Comparison of ENCODE assay signal across 8 cellular contexts in genomic region chr19:12939908-12940533, GRCh38. TPM values are rescaled to one million over a fixed set of nuclear protein-coding genes. Genes with fewer than 3 reads are reported as not detected.
DNase-seq lines count a peak whose midpoint lies in the region; ATAC-seq, FAIRE-seq and TF ChIP-seq lines count a peak whose summit lies in the region.

No MANE protein-coding gene starts in this region.

- no peak for TF ChIP-seq CTCF in lower leg skin (IDR thresholded peaks at IDR 0.05)

- H3K9me3 Mint-ChIP-seq in activated CD4-positive, alpha-beta T cell treated with anti-CD3 and anti-CD28 coated beads for 36 hours (ENCODE audit: low read depth) = no peaks in the 10 kb centered on the region
- no peaks in the 10 kb centered on the region for H3K9me3 Mint-ChIP-seq in activated naive CD8-positive, alpha-beta T cell (ENCODE audit: low read depth)
- H3K9me3 Mint-ChIP-seq in immature natural killer cell = no peaks in the 10 kb centered on the region

- DNase-seq in activated CD4-positive, alpha-beta T cell treated with anti-CD3 and anti-CD28 coated beads for 36 hours = no peak
- DNase-seq in activated CD4-positive, alpha-beta T cell treated with anti-CD3 and anti-CD28 coated beads, Interleukin-2, amount 50 U/mL, for 4 hours = no peak
- no peak for DNase-seq in immature natural killer cell
- DNase-seq in HPDE6-E6E7 (ENCODE audit: extremely low spot score) = no peak
- DNase-seq in frontal cortex (ENCODE audit: low spot score in 2 of 2) = no peak
- DNase-seq in lower leg skin (ENCODE audit: low spot score in 2 of 2) = no peak

- POLR2A ChIA-PET in activated CD4-positive, alpha-beta T cell treated with anti-CD3 and anti-CD28 coated beads for 36 hours (lab: Charles Lee) = no interaction called here

- peaks cover 67% of the 10 kb centered on the region for H3K4me1 Mint-ChIP-seq in activated CD4-positive, alpha-beta T cell treated with anti-CD3 and anti-CD28 coated beads for 36 hours
- H3K4me1 Mint-ChIP-seq in activated naive CD8-positive, alpha-beta T cell (ENCODE audit: low read depth) = peaks cover 56% of the 10 kb centered on the region
- peaks cover 52 to 60% of the 10 kb centered on the region in 2 donors for H3K4me1 Mint-ChIP-seq in immature natural killer cell

- intact Hi-C loops in activated CD4-positive, alpha-beta T cell treated with anti-CD3 and anti-CD28 coated beads for 36 hours (cut with DNase I, micrococcal nuclease) = loop anchor here (2.0 to 10.0 kb wide), 8 partner anchors 17 to 1575 kb away; partner anchors contain the start of genes DNAJB1 (in 1 of the 2), GADD45GIP1 (in 1 of the 2), IER2 (in 1 of the 2) and JUNB (in 1 of the 2)
- intact Hi-C loops in lower leg skin (cut with DNase I; ENCODE audit: low total_unique reads) = loop anchor here (10.0 kb wide), 1 partner anchor 55 kb away; the partner anchor contains the start of genes DNASE2 and KLF1

- H3K27me3 ChIP-seq in stomach smooth muscle (ENCODE audit: control insufficient read depth in 1 of 2, insufficient read depth in 2 of 2, low read length in 2 of 2) = no peaks in the 10 kb centered on the region

- H3K4me3 Mint-ChIP-seq in activated CD4-positive, alpha-beta T cell treated with anti-CD3 and anti-CD28 coated beads for 36 hours = peak overlapping the region; percentile 99
- H3K4me3 Mint-ChIP-seq in activated naive CD8-positive, alpha-beta T cell = peak overlapping the region; percentile 99
- peak overlapping the region; percentile 97 to 100 (median 98) for H3K4me3 Mint-ChIP-seq in immature natural killer cell

- H3K4me1 ChIP-seq in stomach smooth muscle (ENCODE audit: control insufficient read depth, insufficient read depth, low read length) = peaks cover 46% of the 10 kb centered on the region

- no peak for ATAC-seq in activated CD4-positive, alpha-beta T cell treated with anti-CD3 and anti-CD28 coated beads for 36 hours

- CTCF ChIA-PET in activated CD4-positive, alpha-beta T cell treated with anti-CD3 and anti-CD28 coated beads for 36 hours (lab: Charles Lee) = interaction anchor here (0.6 to 2.8 kb wide), 3 partner anchors 25 to 151 kb away, joined by 3 to 13 read pairs (median 3); no protein-coding TSS in a partner anchor

- no peak for TF ChIP-seq POLR2A in lower leg skin (IDR thresholded peaks at IDR 0.05)

- H3K9me3 ChIP-seq in stomach smooth muscle (ENCODE audit: control insufficient read depth in 2 of 2, low read length in 2 of 2) = no peaks in the 10 kb centered on the region

- peaks cover 62% of the 10 kb centered on the region for H3K36me3 Mint-ChIP-seq in activated CD4-positive, alpha-beta T cell treated with anti-CD3 and anti-CD28 coated beads for 36 hours (ENCODE audit: low read depth)
- peaks cover 13% of the 10 kb centered on the region for H3K36me3 Mint-ChIP-seq in activated naive CD8-positive, alpha-beta T cell
- peaks cover 19 to 42% (median 21%) of the 10 kb centered on the region in 3 donors for H3K36me3 Mint-ChIP-seq in immature natural killer cell

- peak overlapping the region; percentile 96 for H3K27ac Mint-ChIP-seq in activated CD4-positive, alpha-beta T cell treated with anti-CD3 and anti-CD28 coated beads for 36 hours
- peak overlapping the region; percentile 98 for H3K27ac Mint-ChIP-seq in activated naive CD8-positive, alpha-beta T cell
- H3K27ac Mint-ChIP-seq in immature natural killer cell = peak overlapping the region; percentile 93 to 98 (median 98)

- FAIRE-seq in frontal cortex (lab: Jason Lieb, UNC) = no peak

- H3K27ac ChIP-seq in stomach smooth muscle (ENCODE audit: low read length) = peak overlapping the region; percentile 24

- peaks cover 28 to 35% of the 10 kb centered on the region in 2 donors for H3K36me3 ChIP-seq in stomach smooth muscle (ENCODE audit: control insufficient read depth in 2 of 2, insufficient read depth in 2 of 2, low read length in 2 of 2)

- 55 to 61% methylated on average over 12 of the region's 12 CpGs for WGBS in lower leg skin, 2 donors

- H3K4me3 ChIP-seq in stomach smooth muscle (ENCODE audit: low read length in 2 of 2) = peak overlapping the region; percentile 98
- no peak overlapping the region for H3K4me3 ChIP-seq in lower leg skin (ENCODE audit: low read depth, poor library complexity, severe bottlenecking)

- no peaks in the 10 kb centered on the region for H3K27me3 Mint-ChIP-seq in activated CD4-positive, alpha-beta T cell treated with anti-CD3 and anti-CD28 coated beads for 36 hours
- no peaks in the 10 kb centered on the region for H3K27me3 Mint-ChIP-seq in activated naive CD8-positive, alpha-beta T cell
- peaks cover 22 to 32% (median 27%) of the 10 kb centered on the region in 3 donors for H3K27me3 Mint-ChIP-seq in immature natural killer cell (ENCODE audit: low read depth in 3 of 3)

- H3K9ac ChIP-seq in stomach smooth muscle (ENCODE audit: low read length in 2 of 2) = peak overlapping the region; percentile 47 to 89

RNA-seq across cellular contexts. Expression of gene CALR, which starts 1.6 kb away (rescaled TPM):
- total RNA-seq in activated CD4-positive, alpha-beta T cell treated with anti-CD3 and anti-CD28 coated beads for 36 hours = 100 to 1,000 TPM; 557 to 569 TPM
- 100 to 1,000 TPM; 125 to 301 (median 238) TPM for polyA plus RNA-seq in immature natural killer cell
- total RNA-seq in frontal cortex = 298 TPM
- 100 to 1,000 TPM; 171 to 350 (median 229) TPM for total RNA-seq in lower leg skin

RNA-seq across cellular contexts. Expression of gene RAD23A, which starts 5.6 kb away (rescaled TPM):
- 100 to 1,000 TPM; 189 to 265 TPM for total RNA-seq in activated CD4-positive, alpha-beta T cell treated with anti-CD3 and anti-CD28 coated beads for 36 hours
- 100 to 1,000 TPM in 1 of 3 donors, 10 to 100 TPM in 2; 68.9 to 121 (median 69.4) TPM for polyA plus RNA-seq in immature natural killer cell
- total RNA-seq in frontal cortex (18.3 TPM), lower leg skin (100 to 1,000 TPM; 101 to 128 (median 105) TPM)

RNA-seq across cellular contexts. Expression of gene FARSA, which starts 6.5 kb away (rescaled TPM):
- total RNA-seq in activated CD4-positive, alpha-beta T cell treated with anti-CD3 and anti-CD28 coated beads for 36 hours = 100 to 1,000 TPM; 120 to 142 TPM
- 10 to 100 TPM; 57.2 to 82.0 (median 71.1) TPM for polyA plus RNA-seq in immature natural killer cell
- total RNA-seq in frontal cortex = 56.3 TPM
- total RNA-seq in lower leg skin = 10 to 100 TPM; 45.9 to 71.4 (median 55.9) TPM

RNA-seq across cellular contexts. Expression of gene GADD45GIP1, which starts 17.0 kb away (rescaled TPM):
- 10 to 100 TPM; 31.1 to 36.3 TPM for total RNA-seq in activated CD4-positive, alpha-beta T cell treated with anti-CD3 and anti-CD28 coated beads for 36 hours
- polyA plus RNA-seq in immature natural killer cell = 10 to 100 TPM; 37.4 to 69.1 (median 56.8) TPM
- total RNA-seq in frontal cortex = 21.6 TPM
- 10 to 100 TPM; 21.8 to 42.3 (median 29.7) TPM for total RNA-seq in lower leg skin

RNA-seq across cellular contexts. Expression of gene SYCE2, which starts 20.9 kb away (rescaled TPM):
- 1 to 10 TPM; 2.7 to 3.5 TPM for total RNA-seq in activated CD4-positive, alpha-beta T cell treated with anti-CD3 and anti-CD28 coated beads for 36 hours
- polyA plus RNA-seq in immature natural killer cell = under 1 TPM in 1 of 3 donors, not detected in 2; 0.20 TPM
- total RNA-seq in frontal cortex (0.82 TPM), lower leg skin (under 1 TPM in 1 of 4 donors, not detected in 3; 0.26 TPM)
